ENCODE assay signal across 2 cellular contexts in genomic region chr3:172054115-172054764, GRCh38.
TF ChIP-seq lines count a peak whose summit lies in the region.

No MANE protein-coding gene starts in this region.

TF ChIP-seq in GM23338, 12 proteins besides CTCF, POLR2A, EP300 and RAD21:
- TF ChIP-seq ZNF331 (CRISPR knock-in tag; IDR thresholded peaks at IDR 0.05; ENCODE audit: low read depth): no peak
- no peak for TF ChIP-seq JUNB (IDR thresholded peaks at IDR 0.05; ENCODE audit: unreplicated experiment)
- TF ChIP-seq POLR2AphosphoS5 (IDR thresholded peaks at IDR 0.05; ENCODE audit: low read depth): no peak
- no peak for TF ChIP-seq EZH2phosphoT487 (IDR thresholded peaks at IDR 0.05; ENCODE audit: unreplicated experiment)
- no peak for TF ChIP-seq REST (IDR thresholded peaks at IDR 0.05; ENCODE audit: unreplicated experiment)
- TF ChIP-seq ZNF462 (CRISPR knock-in tag; IDR thresholded peaks at IDR 0.05): no peak

TF ChIP-seq in K562, 482 proteins besides CTCF, POLR2A, EP300 and RAD21:
- no peak for TF ChIP-seq CBFA2T3 (IDR thresholded peaks at IDR 0.05)
- TF ChIP-seq ZBED1 (IDR thresholded peaks at IDR 0.05): no peak
- TF ChIP-seq MYC (IDR thresholded peaks at IDR 0.05; ENCODE audit: low read depth, low read length): no peak
- TF ChIP-seq MYC (CRISPR knock-in tag; IDR thresholded peaks at IDR 0.05; ENCODE audit: borderline replicate concordance, low read depth): no peak
- TF ChIP-seq CEBPG (CRISPR knock-in tag; IDR thresholded peaks at IDR 0.05): no peak
- TF ChIP-seq CEBPG (tag; conservative IDR thresholded peaks at IDR 0.05 in 1 of 2, IDR thresholded peaks at IDR 0.05 in 1 of 2): no peak
- no peak for TF ChIP-seq DIDO1 (tag; IDR thresholded peaks at IDR 0.05; ENCODE audit: low read depth)
- no peak for TF ChIP-seq RCOR1 (IDR thresholded peaks at IDR 0.05; ENCODE audit: borderline replicate concordance in 1 of 2, low read depth in 2 of 2, low read length in 2 of 2)
- TF ChIP-seq FOXO4 (CRISPR knock-in tag; IDR thresholded peaks at IDR 0.05): no peak
- no peak for TF ChIP-seq KAT8 (IDR thresholded peaks at IDR 0.05; ENCODE audit: low read depth)
- no peak for TF ChIP-seq ZHX1 (conservative IDR thresholded peaks at IDR 0.05; ENCODE audit: low read length)
